16 cellular contexts compared by ENCODE assay signal in genomic region chr6:829646-830045, GRCh38.
DNase-seq lines count a peak whose midpoint lies in the region; ATAC-seq and FAIRE-seq lines count a peak whose summit lies in the region.
"Had no signal": no experiment of that assay in that cellular context is flagged by ENCODE, and none has a peak within 500 bp of the region (broad histone marks: within the 10 kb centered on the region; RNA-seq: fewer than 3 reads in every experiment).

No MANE protein-coding gene starts in this region.

- no peak for ATAC-seq in HG02678 (IDR thresholded peaks at IDR 0.05; ENCODE audit: unreplicated experiment)

- FAIRE-seq in GM19239 (lab: Jason Lieb, UNC) = no peak
- FAIRE-seq: GM12891 had no signal

- H3K9ac ChIP-seq in NT2/D1 (ENCODE audit: insufficient read length, low read depth) = no peak overlapping the region

- H3K27me3 ChIP-seq in NT2/D1 (ENCODE audit: insufficient read depth, insufficient read length) = no peaks in the 10 kb centered on the region

- peaks cover 11% of the 10 kb centered on the region; the same call in 1 of the 2 replicates for H3K9me3 ChIP-seq in NT2/D1 (ENCODE audit: insufficient read depth, low read length)
- H3K9me3 ChIP-seq: HAP-1 had no signal

- DNase-seq in ELF-1 (ENCODE audit: low read depth, low spot score) (peak; percentile 36), NT2/D1 (ENCODE audit: low read depth, low spot score) (peak; percentile 64), iPS DF 19.7 (ENCODE audit: low read depth, low spot score) (peak; percentile 57), myocyte (ENCODE audit: low read depth) (peak; percentile 49), GM19239 (ENCODE audit: insufficient read length, low spot score) (no peak), glomerular visceral epithelial cell (ENCODE audit: extremely low spot score) (no peak), amygdala (lab: John Stamatoyannopoulos, UW) (no peak)
- DNase-seq: AML-193; DMS53; NCI-H146; NCI-H2081 treated with DMSO at 0.1 percent for 48 hours; NCI-H526; NK-92 treated with Interleukin-12 subunit alpha and Interleukin-12 subunit beta, amount 100 ng/mL, for 24 hours had no signal

- H3K36me3 ChIP-seq in NT2/D1 (ENCODE audit: insufficient read depth, insufficient read length, low read length) = no peaks in the 10 kb centered on the region
- H3K36me3 ChIP-seq: HAP-1 had no signal

- H3K4me1 ChIP-seq in NT2/D1 (ENCODE audit: insufficient read depth, insufficient read length) = peaks cover 4% of the 10 kb centered on the region
- H3K4me1 ChIP-seq: HAP-1 had no signal

- no peak overlapping the region for H3K4me3 ChIP-seq in NT2/D1 (ENCODE audit: insufficient read length, low read depth)
- H3K4me3 ChIP-seq: HAP-1 had no signal

Comparison
In these comparisons a context has a peak if more than half of its experiments do, and no peak if none do; other contexts are left out.
1. DNase-seq: peak in ELF-1 (single experiment), NT2/D1 (single experiment), iPS DF 19.7 (single experiment) and myocyte (single experiment); none in GM19239 (single experiment), glomerular visceral epithelial cell (single experiment) and amygdala (0 of 56).